ENCODE assay signal across 30 cellular contexts in the genomic region with DNA sequence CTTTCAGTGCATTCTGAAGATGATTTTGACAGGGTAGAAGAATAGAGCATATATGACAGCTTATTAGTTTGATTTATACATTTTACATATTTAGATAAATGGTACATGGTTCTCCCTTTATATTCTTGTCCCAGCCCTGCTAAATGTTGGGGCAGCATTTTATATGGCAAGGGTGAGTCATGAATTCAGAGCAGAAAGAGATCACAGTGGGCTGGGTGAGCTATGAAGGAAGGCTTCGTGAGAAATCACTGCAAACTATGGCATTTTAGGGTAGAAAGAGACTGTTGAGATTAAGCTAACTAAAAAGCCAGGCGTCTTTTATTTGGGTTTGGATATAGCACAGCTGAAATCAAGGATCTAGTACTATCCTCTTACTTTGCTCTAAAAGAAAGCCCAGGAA. TPM values are rescaled to one million over a fixed set of nuclear protein-coding genes. Genes with fewer than 3 reads are reported as not detected.
"Had no signal": no experiment of that assay in that cellular context is flagged by ENCODE, and none has a peak within 500 bp of the region (broad histone marks: within the 10 kb centered on the region; RNA-seq: fewer than 3 reads in every experiment).

No MANE protein-coding gene starts in this region.

- ATAC-seq: activated CD4-positive, alpha-beta T cell treated with anti-CD3 and anti-CD28 coated beads for 36 hours; left lung; natural killer cell; sciatic nerve had no signal

- H3K4me3 ChIP-seq: left lung, lung, spleen, suprapubic skin, tibial nerve had no signal

- H3K4me1 ChIP-seq: left lung, spleen, suprapubic skin, tibial nerve had no signal

- H3K36me3 ChIP-seq: left lung, spleen, suprapubic skin, tibial nerve had no signal

- H3K27ac ChIP-seq: left lung, spleen, suprapubic skin, tibial nerve had no signal

- H3K27me3 ChIP-seq: left lung, suprapubic skin, tibial nerve had no signal

- DNase-seq: activated CD4-positive, alpha-beta T cell treated with anti-CD3 and anti-CD28 coated beads for 36 hours; activated CD4-positive, alpha-beta T cell treated with anti-CD3 and anti-CD28 coated beads, Interleukin-2, amount 50 U/mL, for 4 hours; activated CD4-positive, CD25-positive, alpha-beta regulatory T cell; activated effector memory CD4-positive, alpha-beta T cell treated with anti-CD3 and anti-CD28 coated beads, Interleukin-2, amount 50 U/mL, for 16 hours; activated naive CD4-positive, alpha-beta T cell treated with anti-CD3 and anti-CD28 coated beads, Interleukin-2, amount 10 ng/mL, durations not matched to agents 7 days and 5 days; activated naive CD8-positive, alpha-beta T cell treated with anti-CD3 and anti-CD28 coated beads, Interleukin-2, amount 10 ng/mL, durations not matched to agents 7 days and 5 days; activated T-cell treated with anti-CD3 and anti-CD28 coated beads, Interleukin-2, amount 50 U/mL, for 1 hour; amniotic stem cell; caudate nucleus; foreskin melanocyte; glutamatergic neuron; left lung; mesendoderm; natural killer cell; retina; spleen; stimulated activated naive CD4-positive, alpha-beta T cell; T-helper 2 cell had no signal

- H3K9me3 ChIP-seq: left lung, spleen, suprapubic skin, tibial nerve had no signal

RNA-seq across cellular contexts. Expression of a gene that starts 23.9 kb away (rescaled TPM):
- total RNA-seq: activated CD4-positive, alpha-beta T cell treated with anti-CD3 and anti-CD28 coated beads for 36 hours; activated naive CD8-positive, alpha-beta T cell treated with anti-CD3 and anti-CD28 coated beads, Interleukin-2, amount 10 ng/mL, durations not matched to agents 7 days and 5 days; activated T-helper 1 cell treated with anti-CD3 and anti-CD28 coated beads, Interleukin-12 subunit alpha, Interleukin-12 subunit beta, Interleukin-2, Interleukin-4 antibody, amounts not matched to agents 30 ng/mL and 10 ng/mL and 1 ng/mL, durations not matched to agents 14 hours and 24 hours and 36 hours; astrocyte; endothelial cell of umbilical vein; left lung; lung; mononuclear cell; natural killer cell; osteocyte; progenitor cell of endocrine pancreas; sciatic nerve; spleen; suprapubic skin; tibial nerve; ureter had no signal
- polyA plus RNA-seq: endothelial cell of umbilical vein, esophagus, lung, spleen had no signal
